In the genomic region with DNA sequence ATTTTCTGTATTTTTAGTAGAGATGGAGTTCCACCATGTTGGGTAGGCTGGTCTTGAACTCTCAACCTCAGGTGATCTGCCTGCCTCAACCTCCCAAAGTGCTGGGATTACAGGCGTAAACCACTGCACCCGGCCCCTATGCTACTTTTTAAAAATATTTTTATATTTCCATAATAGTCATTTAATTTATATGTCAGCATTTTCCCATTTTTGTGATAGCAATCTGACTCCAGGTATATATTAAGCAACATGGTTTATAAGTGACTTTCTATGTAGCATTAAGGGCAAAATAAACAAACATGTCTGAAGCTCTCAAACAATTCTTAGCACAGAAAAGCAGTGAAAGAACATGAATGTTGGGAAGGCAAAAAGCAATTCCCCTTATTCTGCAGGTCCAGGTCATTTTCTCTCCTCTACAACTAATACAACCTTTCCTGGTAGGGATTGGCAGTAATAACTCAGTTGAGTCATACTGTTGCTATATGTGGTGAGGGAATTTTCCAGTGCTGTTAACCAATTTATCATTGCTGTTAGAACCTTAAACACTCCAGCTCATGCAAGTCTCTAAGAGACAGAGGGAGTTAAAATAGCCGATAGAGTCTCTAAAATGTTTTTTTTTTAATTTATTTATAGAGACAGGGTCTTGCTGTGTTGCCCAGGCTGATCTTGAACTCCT, we compare ENCODE assay signal across 12 cellular contexts. TPM values are rescaled to one million over a fixed set of nuclear protein-coding genes. Genes with fewer than 3 reads are reported as not detected.
A peak's percentile ranks its signal among the peaks of the same experiment; 100 is the strongest.
DNase-seq lines count a peak whose midpoint lies in the region; ATAC-seq and TF ChIP-seq lines count a peak whose summit lies in the region.
"Had no signal": no experiment of that assay in that cellular context is flagged by ENCODE, and none has a peak within 500 bp of the region (broad histone marks: within the 10 kb centered on the region; RNA-seq: fewer than 3 reads in every experiment).

No MANE protein-coding gene starts in this region.

- H3K36me3 Mint-ChIP-seq in osteocyte (ENCODE audit: unreplicated experiment) = peaks cover 8% of the 10 kb centered on the region
- H3K36me3 Mint-ChIP-seq: activated naive CD8-positive, alpha-beta T cell treated with anti-CD3 and anti-CD28 coated beads, Interleukin-2, amount 10 ng/mL, durations not matched to agents 7 days and 5 days had no signal

- TF ChIP-seq CTCF in choroid plexus epithelial cell (conservative IDR thresholded peaks at IDR 0.05; ENCODE audit: low read depth, low read length) (no peak), osteocyte (IDR thresholded peaks at IDR 0.05) (no peak), tibial nerve (IDR thresholded peaks at IDR 0.05) (no peak)

- ATAC-seq in HG03442 (IDR thresholded peaks at IDR 0.05; ENCODE audit: unreplicated experiment) = no peak

- H3K36me3 ChIP-seq in tibial nerve = peaks cover 0 to 21% (median 0%) of the 10 kb centered on the region in 3 donors

- no peaks in the 10 kb centered on the region for H3K9me3 Mint-ChIP-seq in osteocyte (ENCODE audit: unreplicated experiment)
- H3K9me3 Mint-ChIP-seq: activated naive CD8-positive, alpha-beta T cell treated with anti-CD3 and anti-CD28 coated beads, Interleukin-2, amount 10 ng/mL, durations not matched to agents 7 days and 5 days had no signal

- no peak for TF ChIP-seq POLR2A in tibial nerve (IDR thresholded peaks at IDR 0.05)

- H3K4me3 ChIP-seq in choroid plexus epithelial cell (ENCODE audit: low read depth, low read length) (no peak overlapping the region), tibial nerve (no peak overlapping the region)
- H3K4me3 ChIP-seq: SK-N-MC had no signal

- no peaks in the 10 kb centered on the region for H3K27me3 Mint-ChIP-seq in osteocyte (ENCODE audit: unreplicated experiment)
- H3K27me3 Mint-ChIP-seq: activated naive CD8-positive, alpha-beta T cell treated with anti-CD3 and anti-CD28 coated beads, Interleukin-2, amount 10 ng/mL, durations not matched to agents 7 days and 5 days had no signal

- H3K4me1 Mint-ChIP-seq in osteocyte (ENCODE audit: unreplicated experiment) = peaks cover 69% of the 10 kb centered on the region
- H3K4me1 Mint-ChIP-seq: activated naive CD8-positive, alpha-beta T cell treated with anti-CD3 and anti-CD28 coated beads, Interleukin-2, amount 10 ng/mL, durations not matched to agents 7 days and 5 days had no signal

- no peak overlapping the region for H3K4me3 Mint-ChIP-seq in osteocyte (ENCODE audit: unreplicated experiment)
- H3K4me3 Mint-ChIP-seq: activated naive CD8-positive, alpha-beta T cell treated with anti-CD3 and anti-CD28 coated beads, Interleukin-2, amount 10 ng/mL, durations not matched to agents 7 days and 5 days had no signal

- no peak for TF ChIP-seq EP300 in tibial nerve (IDR thresholded peaks at IDR 0.05)

- no peak overlapping the region for H3K27ac ChIP-seq in tibial nerve
- H3K27ac ChIP-seq: SK-N-MC had no signal

- H3K27ac Mint-ChIP-seq in osteocyte (ENCODE audit: unreplicated experiment) = peak overlapping the region; percentile 97
- H3K27ac Mint-ChIP-seq: activated naive CD8-positive, alpha-beta T cell treated with anti-CD3 and anti-CD28 coated beads, Interleukin-2, amount 10 ng/mL, durations not matched to agents 7 days and 5 days had no signal

- 90 to 92% methylated on average over 3 of the region's 3 CpGs for WGBS in tibial nerve, 2 donors

- no peaks in the 10 kb centered on the region for H3K27me3 ChIP-seq in tibial nerve

- peaks cover 0 to 42% (median 4%) of the 10 kb centered on the region in 4 donors for H3K4me1 ChIP-seq in tibial nerve

- H3K9me3 ChIP-seq in tibial nerve = no peaks in the 10 kb centered on the region

- DNase-seq in DMS53 (lab: John Stamatoyannopoulos, UW) (peak; percentile 31), LHCN-M2 (ENCODE audit: low read depth) (peak; percentile 69), choroid plexus epithelial cell (ENCODE audit: low read depth) (peak; percentile 82), osteocyte (ENCODE audit: extremely low spot score, unreplicated experiment) (no peak), tibial nerve (ENCODE audit: low spot score in 2 of 2) (no peak), NCI-H1417 (lab: John Stamatoyannopoulos, UW) (no peak), NAMALWA (ENCODE audit: low spot score) (no peak)
- DNase-seq: activated naive CD8-positive, alpha-beta T cell treated with anti-CD3 and anti-CD28 coated beads, Interleukin-2, amount 10 ng/mL, durations not matched to agents 7 days and 5 days; DMS153; NCI-H2171 had no signal

RNA-seq across cellular contexts. Expression of gene SMIM14, which starts 24.0 kb away (rescaled TPM):
- 20.1 and 32.0 TPM in 2 replicates for total RNA-seq in LHCN-M2 (2014; rRNA removed)
- polyA plus RNA-seq in LHCN-M2 (2012) = 12.7 TPM
- 67.1 and 73.5 TPM in 2 replicates for total RNA-seq in osteocyte
- 10 to 100 TPM; 26.7 to 42.6 (median 36.2) TPM for total RNA-seq in tibial nerve

Comparison
In these comparisons a context has a peak if more than half of its experiments do, and no peak if none do; other contexts are left out.
1. DNase-seq: peak in DMS53 (single experiment), LHCN-M2 (single experiment) and choroid plexus epithelial cell (single experiment); none in osteocyte (single experiment), tibial nerve (0 of 2), NCI-H1417 (0 of 3) and NAMALWA (single experiment).